In genomic region chr1:162596514-162597170, GRCh38 we compare ENCODE assay signal across 1 cellular context.
TF ChIP-seq lines count a peak whose summit lies in the region.

No MANE protein-coding gene starts in this region.

TF ChIP-seq in HepG2, 621 proteins besides CTCF, POLR2A, EP300 and RAD21 (continues in another document):
- no peak for TF ChIP-seq ZSCAN5A (CRISPR knock-in tag; IDR thresholded peaks at IDR 0.05; ENCODE audit: borderline replicate concordance)
- no peak for TF ChIP-seq ZNF549 (CRISPR knock-in tag; IDR thresholded peaks at IDR 0.05)
- TF ChIP-seq ZFAT (CRISPR knock-in tag; conservative IDR thresholded peaks at IDR 0.05): no peak
- TF ChIP-seq, protein P1, sequence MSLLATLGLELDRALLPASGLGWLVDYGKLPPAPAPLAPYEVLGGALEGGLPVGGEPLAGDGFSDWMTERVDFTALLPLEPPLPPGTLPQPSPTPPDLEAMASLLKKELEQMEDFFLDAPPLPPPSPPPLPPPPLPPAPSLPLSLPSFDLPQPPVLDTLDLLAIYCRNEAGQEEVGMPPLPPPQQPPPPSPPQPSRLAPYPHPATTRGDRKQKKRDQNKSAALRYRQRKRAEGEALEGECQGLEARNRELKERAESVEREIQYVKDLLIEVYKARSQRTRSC (CRISPR knock-in tag; IDR thresholded peaks at IDR 0.05; ENCODE audit: low read depth): no peak
- TF ChIP-seq, protein P2, sequence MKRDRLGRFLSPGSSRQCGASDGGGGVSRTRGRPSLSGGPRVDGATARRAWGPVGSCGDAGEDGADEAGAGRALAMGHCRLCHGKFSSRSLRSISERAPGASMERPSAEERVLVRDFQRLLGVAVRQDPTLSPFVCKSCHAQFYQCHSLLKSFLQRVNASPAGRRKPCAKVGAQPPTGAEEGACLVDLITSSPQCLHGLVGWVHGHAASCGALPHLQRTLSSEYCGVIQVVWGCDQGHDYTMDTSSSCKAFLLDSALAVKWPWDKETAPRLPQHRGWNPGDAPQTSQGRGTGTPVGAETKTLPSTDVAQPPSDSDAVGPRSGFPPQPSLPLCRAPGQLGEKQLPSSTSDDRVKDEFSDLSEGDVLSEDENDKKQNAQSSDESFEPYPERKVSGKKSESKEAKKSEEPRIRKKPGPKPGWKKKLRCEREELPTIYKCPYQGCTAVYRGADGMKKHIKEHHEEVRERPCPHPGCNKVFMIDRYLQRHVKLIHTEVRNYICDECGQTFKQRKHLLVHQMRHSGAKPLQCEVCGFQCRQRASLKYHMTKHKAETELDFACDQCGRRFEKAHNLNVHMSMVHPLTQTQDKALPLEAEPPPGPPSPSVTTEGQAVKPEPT (CRISPR knock-in tag; IDR thresholded peaks at IDR 0.05; ENCODE audit: low read depth): no peak
- TF ChIP-seq ZNF672 (CRISPR knock-in tag; IDR thresholded peaks at IDR 0.05): no peak
- peak; percentile 74 for TF ChIP-seq NCOA2 (CRISPR knock-in tag; IDR thresholded peaks at IDR 0.05)
- no peak for TF ChIP-seq ZNF891 (CRISPR knock-in tag; IDR thresholded peaks at IDR 0.05)
- no peak for TF ChIP-seq KAT2B (IDR thresholded peaks at IDR 0.05; ENCODE audit: borderline replicate concordance, low read depth, low read length)
- TF ChIP-seq GATAD2A (CRISPR knock-in tag; IDR thresholded peaks at IDR 0.05): peak; percentile 78
- TF ChIP-seq ZNF83 (CRISPR knock-in tag; IDR thresholded peaks at IDR 0.05; ENCODE audit: borderline replicate concordance): no peak
- TF ChIP-seq USF2 (IDR thresholded peaks at IDR 0.05; ENCODE audit: low read depth, low read length): no peak
- no peak for TF ChIP-seq USF2 (CRISPR knock-in tag; IDR thresholded peaks at IDR 0.05; ENCODE audit: borderline replicate concordance)
- TF ChIP-seq KMT2A (CRISPR knock-in tag; IDR thresholded peaks at IDR 0.05): no peak
- TF ChIP-seq, protein P3, sequence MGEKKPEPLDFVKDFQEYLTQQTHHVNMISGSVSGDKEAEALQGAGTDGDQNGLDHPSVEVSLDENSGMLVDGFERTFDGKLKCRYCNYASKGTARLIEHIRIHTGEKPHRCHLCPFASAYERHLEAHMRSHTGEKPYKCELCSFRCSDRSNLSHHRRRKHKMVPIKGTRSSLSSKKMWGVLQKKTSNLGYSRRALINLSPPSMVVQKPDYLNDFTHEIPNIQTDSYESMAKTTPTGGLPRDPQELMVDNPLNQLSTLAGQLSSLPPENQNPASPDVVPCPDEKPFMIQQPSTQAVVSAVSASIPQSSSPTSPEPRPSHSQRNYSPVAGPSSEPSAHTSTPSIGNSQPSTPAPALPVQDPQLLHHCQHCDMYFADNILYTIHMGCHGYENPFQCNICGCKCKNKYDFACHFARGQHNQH (CRISPR knock-in tag; IDR thresholded peaks at IDR 0.05): peak; percentile 26; the same call in 1 of the 2 replicates
- TF ChIP-seq HHEX (CRISPR knock-in tag; IDR thresholded peaks at IDR 0.05): no peak
- TF ChIP-seq KDM4B (CRISPR knock-in tag; IDR thresholded peaks at IDR 0.05): no peak
- TF ChIP-seq, protein P4, sequence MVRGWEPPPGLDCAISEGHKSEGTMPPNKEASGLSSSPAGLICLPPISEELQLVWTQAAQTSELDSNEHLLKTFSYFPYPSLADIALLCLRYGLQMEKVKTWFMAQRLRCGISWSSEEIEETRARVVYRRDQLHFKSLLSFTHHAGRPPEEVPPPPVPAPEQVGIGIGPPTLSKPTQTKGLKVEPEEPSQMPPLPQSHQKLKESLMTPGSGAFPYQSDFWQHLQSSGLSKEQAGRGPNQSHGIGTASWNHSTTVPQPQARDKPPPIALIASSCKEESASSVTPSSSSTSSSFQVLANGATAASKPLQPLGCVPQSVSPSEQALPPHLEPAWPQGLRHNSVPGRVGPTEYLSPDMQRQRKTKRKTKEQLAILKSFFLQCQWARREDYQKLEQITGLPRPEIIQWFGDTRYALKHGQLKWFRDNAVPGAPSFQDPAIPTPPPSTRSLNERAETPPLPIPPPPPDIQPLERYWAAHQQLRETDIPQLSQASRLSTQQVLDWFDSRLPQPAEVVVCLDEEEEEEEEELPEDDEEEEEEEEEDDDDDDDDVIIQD (CRISPR knock-in tag; IDR thresholded peaks at IDR 0.05; ENCODE audit: low read depth): peak; percentile 48; the same call in 1 of the 2 replicates
- TF ChIP-seq CHCHD3 (CRISPR knock-in tag; IDR thresholded peaks at IDR 0.05): no peak
- TF ChIP-seq ZNF20 (CRISPR knock-in tag; IDR thresholded peaks at IDR 0.05): no peak
- no peak for TF ChIP-seq ZNF160 (CRISPR knock-in tag; IDR thresholded peaks at IDR 0.05)
- TF ChIP-seq, protein P5, sequence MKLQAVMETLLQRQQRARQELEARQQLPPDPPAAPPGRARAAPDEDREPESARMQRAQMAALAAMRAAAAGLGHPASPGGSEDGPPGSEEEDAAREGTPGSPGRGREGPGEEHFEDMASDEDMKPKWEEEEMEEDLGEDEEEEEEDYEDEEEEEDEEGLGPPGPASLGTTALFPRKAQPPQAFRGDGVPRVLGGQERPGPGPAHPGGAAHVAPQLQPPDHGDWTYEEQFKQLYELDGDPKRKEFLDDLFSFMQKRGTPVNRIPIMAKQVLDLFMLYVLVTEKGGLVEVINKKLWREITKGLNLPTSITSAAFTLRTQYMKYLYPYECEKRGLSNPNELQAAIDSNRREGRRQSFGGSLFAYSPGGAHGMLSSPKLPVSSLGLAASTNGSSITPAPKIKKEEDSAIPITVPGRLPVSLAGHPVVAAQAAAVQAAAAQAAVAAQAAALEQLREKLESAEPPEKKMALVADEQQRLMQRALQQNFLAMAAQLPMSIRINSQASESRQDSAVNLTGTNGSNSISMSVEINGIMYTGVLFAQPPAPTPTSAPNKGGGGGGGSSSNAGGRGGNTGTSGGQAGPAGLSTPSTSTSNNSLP (IDR thresholded peaks at IDR 0.05; ENCODE audit: low read depth, low read length): peak; percentile 89
- TF ChIP-seq ZSCAN25 (CRISPR knock-in tag; IDR thresholded peaks at IDR 0.05): no peak
- no peak for TF ChIP-seq ZNF788 (CRISPR knock-in tag; IDR thresholded peaks at IDR 0.05; ENCODE audit: borderline replicate concordance)
- TF ChIP-seq, protein P6, sequence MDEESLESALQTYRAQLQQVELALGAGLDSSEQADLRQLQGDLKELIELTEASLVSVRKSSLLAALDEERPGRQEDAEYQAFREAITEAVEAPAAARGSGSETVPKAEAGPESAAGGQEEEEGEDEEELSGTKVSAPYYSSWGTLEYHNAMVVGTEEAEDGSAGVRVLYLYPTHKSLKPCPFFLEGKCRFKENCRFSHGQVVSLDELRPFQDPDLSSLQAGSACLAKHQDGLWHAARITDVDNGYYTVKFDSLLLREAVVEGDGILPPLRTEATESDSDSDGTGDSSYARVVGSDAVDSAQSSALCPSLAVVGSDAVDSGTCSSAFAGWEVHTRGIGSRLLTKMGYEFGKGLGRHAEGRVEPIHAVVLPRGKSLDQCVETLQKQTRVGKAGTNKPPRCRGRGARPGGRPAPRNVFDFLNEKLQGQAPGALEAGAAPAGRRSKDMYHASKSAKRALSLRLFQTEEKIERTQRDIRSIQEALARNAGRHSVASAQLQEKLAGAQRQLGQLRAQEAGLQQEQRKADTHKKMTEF (CRISPR knock-in tag; IDR thresholded peaks at IDR 0.05): peak; percentile 44
- TF ChIP-seq ZNF251 (CRISPR knock-in tag; IDR thresholded peaks at IDR 0.05): no peak
- no peak for TF ChIP-seq ZNF607 (CRISPR knock-in tag; IDR thresholded peaks at IDR 0.05; ENCODE audit: borderline replicate concordance)
- no peak for TF ChIP-seq EED (CRISPR knock-in tag; IDR thresholded peaks at IDR 0.05)
- TF ChIP-seq KDM6A (CRISPR knock-in tag; IDR thresholded peaks at IDR 0.05; ENCODE audit: low read depth): peak; percentile 67
- TF ChIP-seq KLF16 (CRISPR knock-in tag; IDR thresholded peaks at IDR 0.05): no peak
- no peak for TF ChIP-seq ZMAT3 (CRISPR knock-in tag; conservative IDR thresholded peaks at IDR 0.05)
- no peak; the same call in 1 of the 2 replicates for TF ChIP-seq ATF1 (CRISPR knock-in tag; IDR thresholded peaks at IDR 0.05)
- no peak for TF ChIP-seq ZMYM2 (CRISPR knock-in tag; IDR thresholded peaks at IDR 0.05)
- TF ChIP-seq ZNF318 (CRISPR knock-in tag; IDR thresholded peaks at IDR 0.05): no peak
- no peak for TF ChIP-seq MBD4 (IDR thresholded peaks at IDR 0.05; ENCODE audit: borderline replicate concordance, low read length)
- TF ChIP-seq SOX5 (CRISPR knock-in tag; IDR thresholded peaks at IDR 0.05; ENCODE audit: borderline replicate concordance): peak; percentile 61; the same call in 1 of the 2 replicates
- TF ChIP-seq NONO (IDR thresholded peaks at IDR 0.05): no peak
- no peak for TF ChIP-seq NONO (CRISPR knock-in tag; conservative IDR thresholded peaks at IDR 0.05)
- TF ChIP-seq ZFYVE20 (CRISPR knock-in tag; IDR thresholded peaks at IDR 0.05; ENCODE audit: borderline replicate concordance, low read depth): no peak
- TF ChIP-seq KLF12 (CRISPR knock-in tag; IDR thresholded peaks at IDR 0.05; ENCODE audit: borderline replicate concordance): no peak
- TF ChIP-seq ZNF878 (CRISPR knock-in tag; IDR thresholded peaks at IDR 0.05): no peak
- TF ChIP-seq ZNF615 (CRISPR knock-in tag; IDR thresholded peaks at IDR 0.05; ENCODE audit: borderline replicate concordance): no peak
- no peak for TF ChIP-seq ETV5 (CRISPR knock-in tag; IDR thresholded peaks at IDR 0.05; ENCODE audit: borderline replicate concordance)
- TF ChIP-seq, protein P7, sequence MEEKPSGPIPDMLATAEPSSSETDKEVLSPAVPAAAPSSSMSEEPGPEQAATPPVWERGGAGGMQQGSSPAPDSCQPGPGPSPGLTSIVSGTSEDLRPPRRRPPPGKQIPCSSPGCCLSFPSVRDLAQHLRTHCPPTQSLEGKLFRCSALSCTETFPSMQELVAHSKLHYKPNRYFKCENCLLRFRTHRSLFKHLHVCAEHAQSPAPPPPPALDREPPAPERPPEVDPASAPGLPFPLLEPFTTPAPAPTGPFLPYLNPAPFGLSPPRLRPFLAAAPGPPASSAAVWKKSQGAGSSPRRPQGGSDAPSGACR (CRISPR knock-in tag; IDR thresholded peaks at IDR 0.05): no peak
